ENCODE assay signal across 25 cellular contexts in genomic region chr1:68332041-68332440, GRCh38.
"Had no signal": no experiment of that assay in that cellular context is flagged by ENCODE, and none has a peak within 500 bp of the region (broad histone marks: within the 10 kb centered on the region; RNA-seq: fewer than 3 reads in every experiment).

No MANE protein-coding gene starts in this region.

- H3K27ac ChIP-seq: body of pancreas, cardiac muscle cell, KMS-11 had no signal

- ATAC-seq: activated CD8-positive, alpha-beta memory T cell treated with anti-CD3 and anti-CD28 coated beads, Interleukin-2, amount 10 ng/mL, durations not matched to agents 7 days and 5 days; body of pancreas; Right ventricle myocardium inferior; T-helper 17 cell had no signal

- H3K4me1 ChIP-seq: body of pancreas had no signal

- H3K4me3 ChIP-seq: body of pancreas, cardiac muscle cell, SJCRH30 had no signal

- H3K9me3 ChIP-seq: body of pancreas, SJCRH30 had no signal

- DNase-seq: activated B cell treated with CpG ODN at 0.5 μM for 24 hours; activated CD4-positive, alpha-beta T cell treated with anti-CD3 and anti-CD28 coated beads for 1 hour; activated CD4-positive, alpha-beta T cell treated with anti-CD3 and anti-CD28 coated beads, Interleukin-2, amount 10 ng/mL, durations not matched to agents 24 days and 14 days; activated CD4-positive, alpha-beta T cell treated with anti-CD3 and anti-CD28 coated beads, Interleukin-2, amount 50 U/mL, for 48 hours; activated CD8-positive, alpha-beta memory T cell treated with anti-CD3 and anti-CD28 coated beads, Interleukin-2, amount 10 ng/mL, durations not matched to agents 7 days and 5 days; activated effector memory CD4-positive, alpha-beta T cell treated with Interleukin-2 at 50 U/mL for 16 hours; activated naive CD4-positive, alpha-beta T cell; activated T-cell treated with anti-CD3 and anti-CD28 coated beads, Interleukin-2, amount 50 U/mL, for 24 hours; aorta; body of pancreas; NCI-H1092; NCI-H1694; NCI-H2029; NCI-H2107; NCI-H2171 treated with DMSO at 0.1 percent for 48 hours; NCI-H345; NCI-H510A; NCI-H69; RPMI8226; T-helper 17 cell; T-helper 9 cell had no signal

- H3K9ac ChIP-seq: KMS-11 had no signal

- H3K36me3 ChIP-seq: cardiac muscle cell, SJCRH30 had no signal

- H3K27me3 ChIP-seq: body of pancreas, cardiac muscle cell, SJCRH30 had no signal

- H3K4me2 ChIP-seq: KMS-11 had no signal
